In genomic region chr10:59285073-59285472, GRCh38 we compare ENCODE assay signal across 26 cellular contexts.
"Had no signal": no experiment of that assay in that cellular context is flagged by ENCODE, and none has a peak within 500 bp of the region (broad histone marks: within the 10 kb centered on the region; RNA-seq: fewer than 3 reads in every experiment).

No MANE protein-coding gene starts in this region.

- H3K9me3 ChIP-seq: breast epithelium, gastroesophageal sphincter, lower lobe of right lung, pancreas, right atrium auricular region, thyroid gland, upper lobe of left lung, vagina had no signal

- H3K27ac ChIP-seq: breast epithelium, lower lobe of right lung, pancreas, right atrium auricular region, SK-N-MC, thyroid gland, upper lobe of left lung, vagina, WERI-Rb-1 had no signal

- H3K4me3 ChIP-seq: breast epithelium, gastroesophageal sphincter, lower lobe of right lung, pancreas, right atrium auricular region, SK-N-MC, thyroid gland, upper lobe of left lung, vagina had no signal

- H3K27me3 ChIP-seq: breast epithelium, gastroesophageal sphincter, pancreas, right atrium auricular region, thyroid gland, upper lobe of left lung, vagina had no signal

- ATAC-seq: gastroesophageal sphincter, left lobe of liver had no signal

- DNase-seq: activated CD4-positive, alpha-beta memory T cell treated with anti-CD3 and anti-CD28 coated beads, Interleukin-2, amount 10 ng/mL, durations not matched to agents 7 days and 5 days; activated CD4-positive, alpha-beta T cell treated with anti-CD3 and anti-CD28 coated beads for 1 hour; activated CD4-positive, alpha-beta T cell treated with anti-CD3 and anti-CD28 coated beads, Interleukin-2, amount 10 ng/mL, durations not matched to agents 7 days and 5 days; activated CD8-positive, alpha-beta memory T cell treated with anti-CD3 and anti-CD28 coated beads, Interleukin-2, amount 50 U/mL, for 48 hours; activated gamma-delta T cell treated with Interleukin-2 at 50 U/mL for 16 hours; activated naive CD4-positive, alpha-beta T cell treated with anti-CD3 and anti-CD28 coated beads, Interleukin-2, amount 50 U/mL, for 16 hours; activated T-cell treated with anti-CD3 and anti-CD28 coated beads, Interleukin-2, amount 50 U/mL, for 24 hours; amniotic stem cell; dermis blood vessel endothelial cell; effector memory CD4-positive, alpha-beta T cell; immature natural killer cell; kidney; lower lobe of right lung; mesenchymal stem cell; pancreas; stimulated activated CD4-positive, alpha-beta T cell treated with anti-CD3 and anti-CD28 coated beads, Interleukin-2, amount 100 ng/mL, for 48 hours; stimulated activated naive CD4-positive, alpha-beta T cell treated with Interleukin-2 at 50 U/mL for 16 hours; thyroid gland; upper lobe of left lung; WERI-Rb-1 had no signal

- H3K36me3 ChIP-seq: breast epithelium, lower lobe of right lung, pancreas, right atrium auricular region, thyroid gland, upper lobe of left lung, vagina, WERI-Rb-1 had no signal

- H3K4me1 ChIP-seq: breast epithelium, lower lobe of right lung, pancreas, right atrium auricular region, thyroid gland, vagina had no signal
